In genomic region chr17:18256776-18257175, GRCh38 we compare ENCODE assay signal across 6 cellular contexts. TPM values are rescaled to one million over a fixed set of nuclear protein-coding genes. Genes with fewer than 3 reads are reported as not detected.
DNase-seq lines count a peak whose midpoint lies in the region; ATAC-seq and TF ChIP-seq lines count a peak whose summit lies in the region.

No MANE protein-coding gene starts in this region.

- H3K27ac ChIP-seq in left ventricle myocardium inferior (replicated peaks) (peak overlapping the region; percentile 100), upper lobe of right lung (peak overlapping the region; percentile 98), caudate nucleus (ENCODE audit: low read depth, low read length) (no peak overlapping the region)

- no peaks in the 10 kb centered on the region for H3K27me3 ChIP-seq in left ventricle myocardium inferior (ENCODE audit: low read depth)
- no peaks in the 10 kb centered on the region for H3K27me3 ChIP-seq in upper lobe of right lung

- no peak for DNase-seq in left ventricle myocardium inferior
- no peak for DNase-seq in left ventricle myocardium superior
- DNase-seq in fibroblast of villous mesenchyme (ENCODE audit: low read depth), result no peak
- DNase-seq in upper lobe of right lung, result no peak
- DNase-seq in left lobe of liver (ENCODE audit: low spot score), result no peak
- no peak for DNase-seq in caudate nucleus (lab: John Stamatoyannopoulos, UW)

- H3K4me1 ChIP-seq in left ventricle myocardium inferior (peaks cover 62% of the 10 kb centered on the region), upper lobe of right lung (peaks cover 33% of the 10 kb centered on the region)

- peak overlapping the region; percentile 99 for H3K4me3 ChIP-seq in left ventricle myocardium inferior
- H3K4me3 ChIP-seq in fibroblast of villous mesenchyme (ENCODE audit: low read depth, low read length), result peak overlapping the region; percentile 83
- peak overlapping the region; percentile 99 for H3K4me3 ChIP-seq in upper lobe of right lung

- TF ChIP-seq CTCF in left ventricle myocardium inferior (IDR thresholded peaks at IDR 0.05; ENCODE audit: borderline replicate concordance), result no peak
- no peak for TF ChIP-seq CTCF in fibroblast of villous mesenchyme (IDR thresholded peaks at IDR 0.05; ENCODE audit: insufficient read depth, low read depth, low read length)
- no peak for TF ChIP-seq CTCF in upper lobe of right lung (IDR thresholded peaks at IDR 0.05)

- no peaks in the 10 kb centered on the region for H3K9me3 ChIP-seq in left ventricle myocardium inferior (replicated peaks)
- H3K9me3 ChIP-seq in upper lobe of right lung, result no peaks in the 10 kb centered on the region

- H3K36me3 ChIP-seq in left ventricle myocardium inferior (peaks cover 48% of the 10 kb centered on the region), upper lobe of right lung (peaks cover 50% of the 10 kb centered on the region)

- ATAC-seq in left ventricle myocardium superior (no peak), upper lobe of right lung (no peak), left lobe of liver (no peak)

- intact Hi-C loops in left ventricle myocardium inferior (cut with micrococcal nuclease), result no loop called here
- intact Hi-C loops in left ventricle myocardium superior (cut with micrococcal nuclease), result no loop called here
- intact Hi-C loops in upper lobe of right lung (cut with DNase I), result no loop called here

RNA-seq across cellular contexts. Expression of gene FLII, which starts 1.8 kb away (rescaled TPM):
- 257 TPM for total RNA-seq in left ventricle myocardium inferior
- total RNA-seq in left ventricle myocardium superior, result 292 TPM
- total RNA-seq in fibroblast of villous mesenchyme, result 205 and 244 TPM in 2 replicates
- total RNA-seq in upper lobe of right lung, result 295 TPM
- total RNA-seq in left lobe of liver, result 102 TPM

RNA-seq across cellular contexts. Expression of gene MIEF2, which starts 3.7 kb away (rescaled TPM):
- total RNA-seq in left ventricle myocardium inferior (37.0 TPM), left ventricle myocardium superior (32.2 TPM), fibroblast of villous mesenchyme (16.4 and 18.4 TPM in 2 replicates), upper lobe of right lung (12.0 TPM), left lobe of liver (6.4 TPM)

RNA-seq across cellular contexts. Expression of gene LLGL1, which starts 31.3 kb away (rescaled TPM):
- 8.8 TPM for total RNA-seq in left ventricle myocardium inferior
- total RNA-seq in left ventricle myocardium superior, result 9.0 TPM
- total RNA-seq in fibroblast of villous mesenchyme, result 44.0 and 49.3 TPM in 2 replicates
- 11.7 TPM for total RNA-seq in upper lobe of right lung
- 3.3 TPM for total RNA-seq in left lobe of liver

RNA-seq across cellular contexts. Expression of gene TOP3A, which starts 58.0 kb away (rescaled TPM):
- total RNA-seq in left ventricle myocardium inferior (10.4 TPM), left ventricle myocardium superior (10.3 TPM), fibroblast of villous mesenchyme (29.0 and 45.8 TPM in 2 replicates), upper lobe of right lung (29.5 TPM), left lobe of liver (19.8 TPM)

RNA-seq across cellular contexts. Expression of gene SMCR8, which starts 58.3 kb away (rescaled TPM):
- total RNA-seq in left ventricle myocardium inferior (12.3 TPM), left ventricle myocardium superior (13.1 TPM), fibroblast of villous mesenchyme (17.1 and 21.6 TPM in 2 replicates), upper lobe of right lung (25.2 TPM), left lobe of liver (5.1 TPM)
